ENCODE assay signal across 9 cellular contexts in genomic region chr22:37933711-37934376, GRCh38. TPM values are rescaled to one million over a fixed set of nuclear protein-coding genes. Genes with fewer than 3 reads are reported as not detected.
DNase-seq lines count a peak whose midpoint lies in the region; ATAC-seq and TF ChIP-seq lines count a peak whose summit lies in the region.
"Had no signal": no experiment of that assay in that cellular context is flagged by ENCODE, and none has a peak within 500 bp of the region (broad histone marks: within the 10 kb centered on the region; RNA-seq: fewer than 3 reads in every experiment).

No MANE protein-coding gene starts in this region.

- H3K9ac ChIP-seq in BLaER1 treated with 17β-estradiol and CSF1 and Interleukin-3, amounts not matched to agents 10 nM and 100 nM, result peak overlapping the region in 7 of 11 experiments; percentile 5 to 65 (median 43); a peak in 8 of 22 replicates
- H3K9ac ChIP-seq in HUES48 (ENCODE audit: low read depth, low read length) (no peak overlapping the region), subcutaneous abdominal adipose tissue (ENCODE audit: low read length in 5 of 5) (peak overlapping the region in 2 of 5 donors; percentile 0 to 43)

- peak in 3 of 4 experiments; percentile 98 for TF ChIP-seq CTCF in gastroesophageal sphincter (IDR thresholded peaks at IDR 0.05)

- WGBS in gastroesophageal sphincter (ENCODE audit: low coverage in 1 of 2), 2 donors, result 7% methylated on average over 2 of the region's 13 CpGs; no CpG with 5 or more reads in 1 of the 2 donors

- H3K36me3 ChIP-seq in BLaER1 treated with 17β-estradiol and CSF1 and Interleukin-3, amounts not matched to agents 10 nM and 100 nM, result peaks cover 32 to 68% (median 55%) of the 10 kb centered on the region in 11 experiments
- H3K36me3 ChIP-seq in HUES48 (ENCODE audit: control insufficient read depth, insufficient read depth, low read length), result peaks cover 29% of the 10 kb centered on the region
- peaks cover 0 to 77% of the 10 kb centered on the region in 2 donors for H3K36me3 ChIP-seq in gastroesophageal sphincter
- H3K36me3 ChIP-seq in subcutaneous abdominal adipose tissue (ENCODE audit: control insufficient read depth in 5 of 5, insufficient read depth in 5 of 5, low read length in 5 of 5), result peaks cover 0 to 54% (median 34%) of the 10 kb centered on the region in 5 donors

- no peak overlapping the region for H3K4me3 ChIP-seq in BLaER1 treated with 17β-estradiol and CSF1 and Interleukin-3, amounts not matched to agents 10 nM and 100 nM
- H3K4me3 ChIP-seq in HUES48 (ENCODE audit: low read depth, low read length) (no peak overlapping the region), gastroesophageal sphincter (no peak overlapping the region), subcutaneous abdominal adipose tissue (ENCODE audit: low read depth in 1 of 5, low read length in 5 of 5) (peak overlapping the region in 1 of 5 donors; percentile 2)

- H4K20me1 ChIP-seq in BLaER1 treated with 17β-estradiol and CSF1 and Interleukin-3, amounts not matched to agents 10 nM and 100 nM, result peaks cover 0 to 55% (median 43%) of the 10 kb centered on the region in 11 experiments; a peak in 21 of 22 replicates

- H3K4me1 ChIP-seq in BLaER1 treated with 17β-estradiol and CSF1 and Interleukin-3, amounts not matched to agents 10 nM and 100 nM, result peaks cover 34 to 98% (median 89%) of the 10 kb centered on the region in 10 experiments
- H3K4me1 ChIP-seq in HUES48 (ENCODE audit: control insufficient read depth, insufficient read depth, low read length) (no peaks in the 10 kb centered on the region; the same call in 1 of the 2 replicates), gastroesophageal sphincter (peaks cover 3 to 59% (median 9%) of the 10 kb centered on the region in 3 donors), subcutaneous abdominal adipose tissue (ENCODE audit: control insufficient read depth in 5 of 5, insufficient read depth in 5 of 5, low read length in 5 of 5) (peaks cover 5 to 26% (median 15%) of the 10 kb centered on the region in 5 donors)

- no peak for TF ChIP-seq POLR2A in gastroesophageal sphincter (IDR thresholded peaks at IDR 0.05)

- no peaks in the 10 kb centered on the region for H3K27me3 ChIP-seq in BLaER1 treated with 17β-estradiol and CSF1 and Interleukin-3, amounts not matched to agents 10 nM and 100 nM
- H3K27me3 ChIP-seq in HUES48 (ENCODE audit: control insufficient read depth, insufficient read depth, low read length) (no peaks in the 10 kb centered on the region), gastroesophageal sphincter (no peaks in the 10 kb centered on the region), subcutaneous abdominal adipose tissue (ENCODE audit: control insufficient read depth in 5 of 5, insufficient read depth in 4 of 5, low read length in 5 of 5) (no peaks in the 10 kb centered on the region)

- peak overlapping the region; percentile 49 to 98 (median 80) for H3K4me2 ChIP-seq in BLaER1 treated with 17β-estradiol and CSF1 and Interleukin-3, amounts not matched to agents 10 nM and 100 nM

- peak; percentile 97 for ATAC-seq in gastroesophageal sphincter

- H3K27ac ChIP-seq in BLaER1 treated with 17β-estradiol and CSF1 and Interleukin-3, amounts not matched to agents 10 nM and 100 nM, result peak overlapping the region in 6 of 11 experiments; percentile 26 to 60 (median 37); a peak in 10 of 22 replicates
- peak overlapping the region; percentile 50 for H3K27ac ChIP-seq in HUES48 (ENCODE audit: low read depth, low read length)
- H3K27ac ChIP-seq in gastroesophageal sphincter, result peak overlapping the region; percentile 16 to 83 (median 80)
- H3K27ac ChIP-seq in subcutaneous abdominal adipose tissue (ENCODE audit: low read depth, low read length), result peak overlapping the region; percentile 91

- DNase-seq in GM19238 (ENCODE audit: insufficient read length, low spot score) (peak; percentile 90), SHP77 treated with DMSO at 0.1 percent for 48 hours (lab: John Stamatoyannopoulos, UW) (peak; percentile 58), activated gamma-delta T cell treated with Interleukin-2 at 50 U/mL for 16 hours (peak; percentile 74), occipital lobe (lab: John Stamatoyannopoulos, UW) (peak; percentile 73)

- no peak for TF ChIP-seq EP300 in gastroesophageal sphincter (IDR thresholded peaks at IDR 0.05)

- no peaks in the 10 kb centered on the region for H3K9me3 ChIP-seq in BLaER1 treated with 17β-estradiol and CSF1 and Interleukin-3, amounts not matched to agents 10 nM and 100 nM (replicated peaks in 1 of 11)
- H3K9me3 ChIP-seq in HUES48 (ENCODE audit: control insufficient read depth, insufficient read depth, low read length) (no peaks in the 10 kb centered on the region), gastroesophageal sphincter (no peaks in the 10 kb centered on the region), subcutaneous abdominal adipose tissue (ENCODE audit: control insufficient read depth in 5 of 5, low read length in 5 of 5) (no peaks in the 10 kb centered on the region)

RNA-seq across cellular contexts. Expression of gene C22orf23, which starts 19.6 kb away (rescaled TPM):
- total RNA-seq in gastroesophageal sphincter (under 1 TPM in 2 of 4 donors, not detected in 2; 0.31 to 0.40 TPM), occipital lobe (0.31 TPM)

RNA-seq across cellular contexts. Expression of gene POLR2F, which starts 19.7 kb away (rescaled TPM):
- 10 to 100 TPM; 41.4 to 79.5 (median 72.0) TPM for total RNA-seq in gastroesophageal sphincter
- 17.8 TPM for total RNA-seq in occipital lobe

RNA-seq across cellular contexts. Expression of gene MICALL1, which starts 27.7 kb away (rescaled TPM):
- 100 to 1,000 TPM in 1 of 4 donors, 10 to 100 TPM in 3; 46.9 to 132 (median 48.1) TPM for total RNA-seq in gastroesophageal sphincter
- 22.9 TPM for total RNA-seq in occipital lobe

RNA-seq across cellular contexts. Expression of gene SOX10, which starts 50.5 kb away (rescaled TPM):
- total RNA-seq in gastroesophageal sphincter, result 10 to 100 TPM in 1 of 4 donors, 1 to 10 TPM in 3; 6.9 to 16.0 (median 9.2) TPM
- total RNA-seq in occipital lobe, result 1.9 TPM
- total RNA-seq: activated CD8-positive, alpha-beta memory T cell treated with anti-CD3 and anti-CD28 coated beads for 36 hours had no signal

Comparison
In these comparisons a context has a peak if more than half of its experiments do, and no peak if none do; other contexts are left out.
1. H3K27ac ChIP-seq: peak in every context shown above with its lines; median percentile 91 in subcutaneous abdominal adipose tissue; 80 in gastroesophageal sphincter; 50 in HUES48; 37 in BLaER1 treated with 17β-estradiol and CSF1 and Interleukin-3, amounts not matched to agents 10 nM and 100 nM.